In the genomic region with DNA sequence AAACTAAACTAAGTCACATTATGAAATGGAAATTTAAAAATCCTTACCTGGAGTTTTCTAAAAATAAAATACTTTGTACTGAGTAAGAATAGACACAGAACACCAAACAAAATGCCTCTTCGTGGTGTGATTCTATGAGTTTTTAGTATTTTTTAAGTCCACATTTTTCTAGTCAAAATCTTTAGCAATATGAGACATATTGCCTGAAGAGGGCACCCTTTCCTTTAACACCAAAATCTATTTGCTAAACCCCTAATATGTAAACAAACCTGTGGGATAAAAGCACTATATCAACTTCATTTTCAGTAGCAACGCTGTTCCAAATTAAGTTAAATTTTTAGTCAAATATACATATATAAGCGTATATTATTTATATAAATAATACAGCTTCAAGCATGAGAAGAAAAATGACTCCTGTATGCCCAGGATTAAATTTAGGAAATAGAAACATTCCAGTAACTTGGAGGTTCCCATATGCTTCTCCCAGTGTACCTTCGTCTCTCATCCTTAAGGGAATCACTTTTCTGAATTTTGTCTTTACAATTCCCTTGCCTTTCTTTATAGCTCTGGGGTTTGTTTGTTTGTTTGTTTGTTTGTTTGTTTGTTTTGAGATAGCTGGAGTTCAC, we compare ENCODE assay signal across 8 cellular contexts. TPM values are rescaled to one million over a fixed set of nuclear protein-coding genes. Genes with fewer than 3 reads are reported as not detected.
DNase-seq lines count a peak whose midpoint lies in the region; ATAC-seq and TF ChIP-seq lines count a peak whose summit lies in the region.

No MANE protein-coding gene starts in this region.

- H3K4me3 ChIP-seq in heart left ventricle (no peak overlapping the region), body of pancreas (no peak overlapping the region)

- H3K36me3 ChIP-seq in heart left ventricle (no peaks in the 10 kb centered on the region), body of pancreas (replicated peaks in 1 of 2; ENCODE audit: insufficient read depth in 1 of 2, low read depth in 2 of 2) (no peaks in the 10 kb centered on the region)

- intact Hi-C loops in heart left ventricle (cut with DNase I) (loop anchor here (1.0 to 10.0 kb wide), 12 partner anchors 87 to 234 kb away; a partner anchor contains a TSS), cardiac septum (cut with DNase I) (loop anchor here (1.0 to 5.0 kb wide), 3 partner anchors 174 to 233 kb away; no protein-coding TSS in a partner anchor), body of pancreas (cut with DNase I) (no loop called here), posterior cingulate gyrus (cut with DNase I) (loop anchor here (1.0 to 5.0 kb wide), 5 partner anchors 116 to 351 kb away; a partner anchor contains a TSS)

- H3K4me1 ChIP-seq in heart left ventricle (no peaks in the 10 kb centered on the region), body of pancreas (no peaks in the 10 kb centered on the region)

- ATAC-seq in heart left ventricle (peak in 2 of 4 donors; percentile 42 to 62), body of pancreas (no peak), left lobe of liver (peak; percentile 78), GM18873 (IDR thresholded peaks at IDR 0.05; ENCODE audit: low FRiP score, unreplicated experiment) (no peak)

- H3K27ac ChIP-seq in heart left ventricle, result no peak overlapping the region
- H3K27ac ChIP-seq in body of pancreas, result no peak overlapping the region

- H3K9me3 ChIP-seq in heart left ventricle, result no peaks in the 10 kb centered on the region
- H3K9me3 ChIP-seq in body of pancreas, result no peaks in the 10 kb centered on the region

- WGBS in heart left ventricle, 4 donors, result 18 to 30% (median 26%) methylated on average over 4 of the region's 4 CpGs
- WGBS in body of pancreas, 2 donors, result 13 to 14% methylated on average over 4 of the region's 4 CpGs

- TF ChIP-seq CTCF in heart left ventricle (IDR thresholded peaks at IDR 0.05), result peak; percentile 38 to 76 (median 66)
- TF ChIP-seq CTCF in body of pancreas (IDR thresholded peaks at IDR 0.05), result peak in 6 of 7 experiments; percentile 45 to 64 (median 64)

- DNase-seq in heart left ventricle (peak in 1 of 5 donors; percentile 15), cardiac septum (ENCODE audit: low spot score) (no peak), NCI-H2196 (lab: John Stamatoyannopoulos, UW; ENCODE audit: unreplicated experiment) (peak; percentile 41), body of pancreas (peak in 1 of 4 donors; percentile 17), left lobe of liver (ENCODE audit: low spot score) (no peak), posterior cingulate gyrus (no peak)
- no peak for DNase-seq in NK-92 treated with Interleukin-12 subunit alpha and Interleukin-12 subunit beta, amount 100 ng/mL, for 24 hours (lab: John Stamatoyannopoulos, UW)

- no peaks in the 10 kb centered on the region for H3K27me3 ChIP-seq in heart left ventricle
- no peaks in the 10 kb centered on the region for H3K27me3 ChIP-seq in body of pancreas

- no peak for TF ChIP-seq POLR2A in heart left ventricle (IDR thresholded peaks at IDR 0.05)
- TF ChIP-seq POLR2A in body of pancreas (IDR thresholded peaks at IDR 0.05), result no peak

RNA-seq across cellular contexts. Expression of a gene that starts 23.0 kb away (rescaled TPM):
- total RNA-seq in heart left ventricle (10 to 100 TPM in 4 of 9 donors, 1 to 10 TPM in 5; 6.8 to 18.4 (median 8.7) TPM), cardiac septum (9.5 TPM), body of pancreas (10 to 100 TPM in 1 of 2 donors, 1 to 10 TPM in 1; 6.0 to 39.2 TPM), left lobe of liver (6.2 TPM)
- polyA plus RNA-seq in heart left ventricle, result 1 to 10 TPM; 3.3 to 7.5 TPM
